Comparison of ENCODE assay signal across 8 cellular contexts in genomic region chr17:64129515-64129764, GRCh38. TPM values are rescaled to one million over a fixed set of nuclear protein-coding genes. Genes with fewer than 3 reads are reported as not detected.
DNase-seq lines count a peak whose midpoint lies in the region; ATAC-seq lines count a peak whose summit lies in the region.

No MANE protein-coding gene starts in this region.

- no peak for ATAC-seq in HG02938 (IDR thresholded peaks at IDR 0.05; ENCODE audit: unreplicated experiment)
- no peak for ATAC-seq in HG03342 (IDR thresholded peaks at IDR 0.05; ENCODE audit: unreplicated experiment)

- peaks cover 7% of the 10 kb centered on the region for H3K4me1 ChIP-seq in iPS-18a (ENCODE audit: control insufficient read depth, low read depth, low read length)

- no peak overlapping the region for H3K27ac Mint-ChIP-seq in activated naive CD4-positive, alpha-beta T cell treated with anti-CD3 and anti-CD28 coated beads for 36 hours
- peak overlapping the region; percentile 83 for H3K27ac Mint-ChIP-seq in activated CD4-positive, alpha-beta memory T cell treated with anti-CD3 and anti-CD28 coated beads for 36 hours

- peak overlapping the region; percentile 30 for H3K9ac ChIP-seq in iPS-18a (ENCODE audit: low read length)

- CTCF ChIA-PET in activated naive CD4-positive, alpha-beta T cell treated with anti-CD3 and anti-CD28 coated beads for 36 hours (lab: Charles Lee): interaction anchor here (1.0 to 8.3 kb wide), 3 partner anchors 65 to 101 kb away, joined by 4 to 372 read pairs (median 189); no protein-coding TSS in a partner anchor
- CTCF ChIA-PET in activated CD4-positive, alpha-beta memory T cell treated with anti-CD3 and anti-CD28 coated beads for 36 hours (lab: Charles Lee): interaction anchor here (0.7 to 9.7 kb wide), 8 partner anchors 11 to 215 kb away, joined by 3 to 583 read pairs (median 8); partner anchors contain the start of gene ICAM2

- no peaks in the 10 kb centered on the region for H3K9me3 Mint-ChIP-seq in activated naive CD4-positive, alpha-beta T cell treated with anti-CD3 and anti-CD28 coated beads for 36 hours
- H3K9me3 Mint-ChIP-seq in activated CD4-positive, alpha-beta memory T cell treated with anti-CD3 and anti-CD28 coated beads for 36 hours: no peaks in the 10 kb centered on the region

- H3K27ac ChIP-seq in iPS-18a (ENCODE audit: low read length) (no peak overlapping the region), substantia nigra (ENCODE audit: low read depth, low read length, poor library complexity, severe bottlenecking) (peak overlapping the region; percentile 75)

- H3K4me3 Mint-ChIP-seq in activated naive CD4-positive, alpha-beta T cell treated with anti-CD3 and anti-CD28 coated beads for 36 hours: peak overlapping the region; percentile 90
- H3K4me3 Mint-ChIP-seq in activated CD4-positive, alpha-beta memory T cell treated with anti-CD3 and anti-CD28 coated beads for 36 hours: peak overlapping the region; percentile 90

- H3K4me1 Mint-ChIP-seq in activated naive CD4-positive, alpha-beta T cell treated with anti-CD3 and anti-CD28 coated beads for 36 hours (ENCODE audit: low read depth): peaks cover 53% of the 10 kb centered on the region
- peaks cover 61% of the 10 kb centered on the region for H3K4me1 Mint-ChIP-seq in activated CD4-positive, alpha-beta memory T cell treated with anti-CD3 and anti-CD28 coated beads for 36 hours (ENCODE audit: low read depth)

- H3K27me3 Mint-ChIP-seq in activated naive CD4-positive, alpha-beta T cell treated with anti-CD3 and anti-CD28 coated beads for 36 hours (ENCODE audit: low read depth): no peaks in the 10 kb centered on the region
- no peaks in the 10 kb centered on the region for H3K27me3 Mint-ChIP-seq in activated CD4-positive, alpha-beta memory T cell treated with anti-CD3 and anti-CD28 coated beads for 36 hours

- no peak for DNase-seq in activated naive CD4-positive, alpha-beta T cell treated with anti-CD3 and anti-CD28 coated beads for 36 hours
- DNase-seq in activated naive CD4-positive, alpha-beta T cell treated with Interleukin-2 at 50 U/mL for 16 hours: no peak
- no peak for DNase-seq in activated CD4-positive, alpha-beta memory T cell treated with anti-CD3 and anti-CD28 coated beads for 36 hours
- no peak for DNase-seq in substantia nigra (lab: John Stamatoyannopoulos, UW)
- DNase-seq in NK-92 (lab: John Stamatoyannopoulos, UW; ENCODE audit: unreplicated experiment): no peak

- H3K36me3 ChIP-seq in iPS-18a (ENCODE audit: control insufficient read depth, low read depth, low read length): no peaks in the 10 kb centered on the region

- POLR2A ChIA-PET in activated CD4-positive, alpha-beta memory T cell treated with anti-CD3 and anti-CD28 coated beads for 36 hours (lab: Charles Lee): interaction anchor here (0.7 to 6.8 kb wide), 13 partner anchors 8 to 177 kb away, joined by 3 to 85 read pairs (median 14); partner anchors contain the start of gene ICAM2

- H3K36me3 Mint-ChIP-seq in activated naive CD4-positive, alpha-beta T cell treated with anti-CD3 and anti-CD28 coated beads for 36 hours (ENCODE audit: low read depth): peaks cover 5% of the 10 kb centered on the region
- peaks cover 19% of the 10 kb centered on the region for H3K36me3 Mint-ChIP-seq in activated CD4-positive, alpha-beta memory T cell treated with anti-CD3 and anti-CD28 coated beads for 36 hours

- H3K27me3 ChIP-seq in iPS-18a (ENCODE audit: control insufficient read depth, insufficient read depth, low read length): peaks cover 30% of the 10 kb centered on the region

- no peaks in the 10 kb centered on the region for H3K9me3 ChIP-seq in iPS-18a (ENCODE audit: control insufficient read depth, low read depth, low read length)

- peak overlapping the region; percentile 71 for H3K4me3 ChIP-seq in iPS-18a (ENCODE audit: low read length)

- intact Hi-C loops in activated naive CD4-positive, alpha-beta T cell treated with anti-CD3 and anti-CD28 coated beads for 36 hours (cut with micrococcal nuclease): no loop called here
- intact Hi-C loops in activated CD4-positive, alpha-beta memory T cell treated with anti-CD3 and anti-CD28 coated beads for 36 hours (cut with micrococcal nuclease): no loop called here

RNA-seq across cellular contexts. Expression of gene ERN1, which starts 0.5 kb away (rescaled TPM):
- 10 to 100 TPM; 21.9 to 22.0 TPM for total RNA-seq in activated naive CD4-positive, alpha-beta T cell treated with anti-CD3 and anti-CD28 coated beads for 36 hours
- 10 to 100 TPM; 45.3 to 47.7 TPM for total RNA-seq in activated CD4-positive, alpha-beta memory T cell treated with anti-CD3 and anti-CD28 coated beads for 36 hours
